In the genomic region with DNA sequence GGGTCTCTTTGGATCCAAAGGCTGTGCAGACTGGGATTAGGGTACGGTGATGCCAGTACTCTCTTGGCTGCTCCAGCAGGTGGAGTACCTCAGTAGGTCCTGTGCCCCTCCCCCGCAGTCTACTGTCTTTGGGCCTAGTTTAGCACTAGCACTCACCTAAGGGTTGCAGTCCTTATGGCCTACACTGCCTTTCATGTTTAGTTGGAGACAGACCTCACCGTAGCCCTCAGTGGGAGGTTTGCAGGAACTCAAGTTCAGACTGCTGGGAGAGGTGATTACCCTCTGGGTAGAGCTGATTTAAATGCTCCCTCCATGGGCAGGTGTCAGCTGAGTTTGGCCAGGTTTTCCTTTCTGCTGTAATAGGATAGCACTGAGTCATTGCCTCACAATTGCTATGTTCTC, we compare ENCODE assay signal across 22 cellular contexts.
DNase-seq lines count a peak whose midpoint lies in the region; ATAC-seq and TF ChIP-seq lines count a peak whose summit lies in the region.
"Had no signal": no experiment of that assay in that cellular context is flagged by ENCODE, and none has a peak within 500 bp of the region (broad histone marks: within the 10 kb centered on the region; RNA-seq: fewer than 3 reads in every experiment).

No MANE protein-coding gene starts in this region.

- H3K4me2 ChIP-seq in OCI-LY1 (ENCODE audit: low read length): no peak overlapping the region
- H3K4me2 ChIP-seq: A549 had no signal

- H3K79me2 ChIP-seq in OCI-LY1 (ENCODE audit: insufficient read depth, low read length): no peaks in the 10 kb centered on the region

- H3K4me1 ChIP-seq in OCI-LY1 (ENCODE audit: insufficient read depth, low read length, severe bottlenecking) (peaks cover 10% of the 10 kb centered on the region), foreskin keratinocyte (no peaks in the 10 kb centered on the region)
- H3K4me1 ChIP-seq: A549, vagina had no signal

- no peak overlapping the region for H3K4me3 ChIP-seq in OCI-LY1 (ENCODE audit: low read depth, low read length, poor library complexity, severe bottlenecking)
- H3K4me3 ChIP-seq: A549, skin epidermis, vagina had no signal

- no peaks in the 10 kb centered on the region for H3K27me3 ChIP-seq in OCI-LY1 (ENCODE audit: insufficient read depth, low read length)
- H3K27me3 ChIP-seq in foreskin keratinocyte: no peaks in the 10 kb centered on the region
- H3K27me3 ChIP-seq: vagina had no signal

- H2AFZ ChIP-seq in OCI-LY1 (ENCODE audit: low read length): no peak overlapping the region

- no peaks in the 10 kb centered on the region for H3K9me2 ChIP-seq in OCI-LY1 (ENCODE audit: low read depth, low read length)

- peak; percentile 59; the same call in 1 of the 2 replicates for TF ChIP-seq CTCF in OCI-LY1 (IDR thresholded peaks at IDR 0.05; ENCODE audit: low read length)
- TF ChIP-seq CTCF in foreskin keratinocyte (conservative IDR thresholded peaks at IDR 0.05): peak; percentile 12

- H3K36me3 ChIP-seq in OCI-LY1 (ENCODE audit: insufficient read depth, low read length): no peaks in the 10 kb centered on the region
- H3K36me3 ChIP-seq: vagina had no signal

- 0 out of 2 replicates have a peak, but pooled peaks cover 3% of the 10 kb centered on the region for H3K9me3 ChIP-seq in OCI-LY1 (ENCODE audit: low read length)
- H3K9me3 ChIP-seq: vagina had no signal

- no peaks in the 10 kb centered on the region for H4K20me1 ChIP-seq in OCI-LY1 (ENCODE audit: insufficient read depth, low read length)

- H3K27ac ChIP-seq in OCI-LY1 (ENCODE audit: low read depth, low read length, poor library complexity, severe bottlenecking): no peak overlapping the region
- H3K27ac ChIP-seq in foreskin keratinocyte: no peak overlapping the region
- H3K27ac ChIP-seq: skin epidermis, vagina had no signal

- H3F3A ChIP-seq in OCI-LY1 (ENCODE audit: insufficient read depth, low read length): no peaks in the 10 kb centered on the region

- H3K9ac ChIP-seq in OCI-LY1 (ENCODE audit: low read length): no peak overlapping the region

- DNase-seq in NCI-H146 (lab: John Stamatoyannopoulos, UW) (peak; percentile 13), NCI-H146 treated with DMSO at 0.1 percent for 48 hours (lab: John Stamatoyannopoulos, UW; ENCODE audit: unreplicated experiment) (no peak), H4 (ENCODE audit: low spot score) (peak; percentile 37), foreskin keratinocyte (peak in 1 of 2 donors; percentile 10), NCI-H1105 treated with DMSO at 0.1 percent for 48 hours (lab: John Stamatoyannopoulos, UW) (no peak), T-helper 1 cell (no peak)
- DNase-seq: activated CD4-positive, CD25-positive, alpha-beta regulatory T cell; activated CD8-positive, alpha-beta memory T cell treated with anti-CD3 and anti-CD28 coated beads, Interleukin-2, amount 50 U/mL, for 4 hours; caudate nucleus; CD8-positive, alpha-beta T cell; foreskin melanocyte; GF-D8; HCEC 1CT; immature natural killer cell; NCI-H2081 treated with DMSO at 0.1 percent for 48 hours; stimulated activated naive CD8-positive, alpha-beta T cell treated with anti-CD3 and anti-CD28 coated beads, Interleukin-15, Interleukin-2, amounts not matched to agents 100 U/mL and 50 U/mL, for 24 hours had no signal

- peak; percentile 16 for ATAC-seq in foreskin keratinocyte
- ATAC-seq in GM18907 (IDR thresholded peaks at IDR 0.05; ENCODE audit: unreplicated experiment): no peak
- ATAC-seq: activated naive CD4-positive, alpha-beta T cell treated with anti-CD3 and anti-CD28 coated beads, Interleukin-2, amount 50 U/mL, for 72 hours; CD8-positive, alpha-beta T cell; stimulated activated naive CD8-positive, alpha-beta T cell treated with anti-CD3 and anti-CD28 coated beads, Interleukin-15, Interleukin-2, amounts not matched to agents 100 U/mL and 50 U/mL, for 24 hours had no signal

Comparison
In these comparisons a context has a peak if more than half of its experiments do, and no peak if none do; other contexts are left out.
1. DNase-seq: peak in NCI-H146 (single experiment) and H4 (single experiment); none in NCI-H146 treated with DMSO at 0.1 percent for 48 hours (single experiment), NCI-H1105 treated with DMSO at 0.1 percent for 48 hours (single experiment) and T-helper 1 cell (0 of 5).